ENCODE assay signal across 9 cellular contexts in genomic region chr6:12572884-12573824, GRCh38.
DNase-seq lines count a peak whose midpoint lies in the region; ATAC-seq and TF ChIP-seq lines count a peak whose summit lies in the region.
"Had no signal": no experiment of that assay in that cellular context is flagged by ENCODE, and none has a peak within 500 bp of the region (broad histone marks: within the 10 kb centered on the region; RNA-seq: fewer than 3 reads in every experiment).

No MANE protein-coding gene starts in this region.

- no peaks in the 10 kb centered on the region for H3K36me3 ChIP-seq in prostate gland

- TF ChIP-seq POLR2A in prostate gland (IDR thresholded peaks at IDR 0.05), result no peak

- WGBS in prostate gland, result 48% methylated on average over 4 of the region's 4 CpGs

- H3K27me3 ChIP-seq in prostate gland (replicated peaks; ENCODE audit: insufficient read depth), result no peaks in the 10 kb centered on the region

- no peak overlapping the region for H3K27ac ChIP-seq in prostate gland

- H3K4me3 ChIP-seq in epithelial cell of proximal tubule (ENCODE audit: low read depth, low read length) (no peak overlapping the region), prostate gland (no peak overlapping the region)

- intact Hi-C loops in prostate gland (cut with DNase I), result no loop called here

- TF ChIP-seq CTCF in epithelial cell of proximal tubule (conservative IDR thresholded peaks at IDR 0.05; ENCODE audit: low read depth, low read length), result no peak
- no peak for TF ChIP-seq CTCF in prostate gland (IDR thresholded peaks at IDR 0.05)

- peak; percentile 93 for DNase-seq in ELR (ENCODE audit: low read depth)
- DNase-seq in RKO (ENCODE audit: low spot score), result peak; percentile 34
- peak; percentile 81 for DNase-seq in epithelial cell of proximal tubule (ENCODE audit: low read depth)
- DNase-seq in mucosa of gallbladder (ENCODE audit: low spot score), result peak; percentile 36
- no peak for DNase-seq in prostate gland (ENCODE audit: low spot score)
- no peak for DNase-seq in activated naive CD4-positive, alpha-beta T cell treated with anti-CD3 and anti-CD28 coated beads, Interleukin-2, amount 50 U/mL, for 16 hours
- no peak for DNase-seq in activated T-cell treated with anti-CD3 and anti-CD28 coated beads, Interleukin-2, amount 50 U/mL, for 1 hour
- DNase-seq: stimulated activated CD4-positive, alpha-beta T cell treated with anti-CD3 and anti-CD28 coated beads, Interleukin-4, amount 100 ng/mL, for 4 hours had no signal

- no peak for ATAC-seq in HG02588 (IDR thresholded peaks at IDR 0.05; ENCODE audit: unreplicated experiment)

- H3K4me1 ChIP-seq in prostate gland (replicated peaks), result no peaks in the 10 kb centered on the region

- no peaks in the 10 kb centered on the region for H3K9me3 ChIP-seq in prostate gland

Comparison
In these comparisons a context has a peak if more than half of its experiments do, and no peak if none do; other contexts are left out.
1. DNase-seq: peak in ELR (single experiment), RKO (single experiment), epithelial cell of proximal tubule (single experiment) and mucosa of gallbladder (single experiment); none in prostate gland (single experiment), activated naive CD4-positive, alpha-beta T cell treated with anti-CD3 and anti-CD28 coated beads, Interleukin-2, amount 50 U/mL, for 16 hours (single experiment) and activated T-cell treated with anti-CD3 and anti-CD28 coated beads, Interleukin-2, amount 50 U/mL, for 1 hour (single experiment).